ENCODE assay signal across 23 cellular contexts in the genomic region with DNA sequence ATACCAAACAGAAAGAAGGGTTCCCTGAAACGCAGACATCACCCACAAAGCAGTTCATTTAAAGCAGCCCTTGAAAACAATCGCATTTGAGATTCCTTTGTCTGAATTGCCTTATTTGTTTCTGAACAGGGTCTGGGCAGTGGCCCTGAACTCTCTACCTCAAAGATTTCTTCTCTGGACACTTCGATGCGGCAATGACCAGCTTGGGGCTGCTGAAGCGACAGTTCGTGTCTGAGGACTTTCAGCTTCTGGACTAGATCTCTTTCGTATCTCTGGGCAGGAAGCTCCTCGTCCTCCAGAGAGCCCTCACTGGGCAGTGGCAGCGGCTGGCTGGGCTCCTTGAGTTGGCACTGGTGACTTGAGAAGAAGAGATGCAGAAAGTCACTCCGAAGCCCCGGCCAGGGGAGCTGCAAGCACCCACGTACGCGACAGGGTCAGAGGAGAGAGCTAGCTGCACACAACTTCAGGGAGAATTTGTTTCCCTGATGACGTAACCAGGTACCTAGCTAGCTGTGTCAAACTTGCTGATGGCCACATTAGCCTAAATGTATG.
"Had no signal": no experiment of that assay in that cellular context is flagged by ENCODE, and none has a peak within 500 bp of the region (broad histone marks: within the 10 kb centered on the region; RNA-seq: fewer than 3 reads in every experiment).

No MANE protein-coding gene starts in this region.

- H3K27ac ChIP-seq: epithelial cell of prostate, heart left ventricle, upper lobe of right lung, VCaP had no signal

- H3K4me1 ChIP-seq: upper lobe of right lung had no signal

- H3K4me1 Mint-ChIP-seq: activated naive CD8-positive, alpha-beta T cell treated with anti-CD3 and anti-CD28 coated beads, Interleukin-2, amount 10 ng/mL, durations not matched to agents 7 days and 5 days; naive B cell; T-cell had no signal

- H3K4me3 Mint-ChIP-seq: activated naive CD8-positive, alpha-beta T cell treated with anti-CD3 and anti-CD28 coated beads, Interleukin-2, amount 10 ng/mL, durations not matched to agents 7 days and 5 days; activated T-helper 1 cell treated with anti-CD3 and anti-CD28 coated beads, Interleukin-12 subunit alpha, Interleukin-12 subunit beta, Interleukin-2, Interleukin-4 antibody, amounts not matched to agents 30 ng/mL and 10 ng/mL and 1 ng/mL, durations not matched to agents 14 hours and 24 hours and 36 hours; naive B cell; T-cell; T-helper 2 cell treated with Interferon-gamma antibody and Interleukin-4, amounts not matched to agents 5 μg/mL and 100 μg/mL, for 36 hours had no signal

- H3K9me3 Mint-ChIP-seq: activated naive CD8-positive, alpha-beta T cell treated with anti-CD3 and anti-CD28 coated beads, Interleukin-2, amount 10 ng/mL, durations not matched to agents 7 days and 5 days; activated T-helper 1 cell treated with anti-CD3 and anti-CD28 coated beads, Interleukin-12 subunit alpha, Interleukin-12 subunit beta, Interleukin-2, Interleukin-4 antibody, amounts not matched to agents 30 ng/mL and 10 ng/mL and 1 ng/mL, durations not matched to agents 14 hours and 24 hours and 36 hours; naive B cell; T-cell; T-helper 2 cell treated with Interferon-gamma antibody and Interleukin-4, amounts not matched to agents 5 μg/mL and 100 μg/mL, for 36 hours had no signal

- H3K9me3 ChIP-seq: heart left ventricle, upper lobe of right lung had no signal

- H3K27ac Mint-ChIP-seq: activated naive CD8-positive, alpha-beta T cell treated with anti-CD3 and anti-CD28 coated beads, Interleukin-2, amount 10 ng/mL, durations not matched to agents 7 days and 5 days; activated T-helper 1 cell treated with anti-CD3 and anti-CD28 coated beads, Interleukin-12 subunit alpha, Interleukin-12 subunit beta, Interleukin-2, Interleukin-4 antibody, amounts not matched to agents 30 ng/mL and 10 ng/mL and 1 ng/mL, durations not matched to agents 14 hours and 24 hours and 36 hours; naive B cell; T-helper 2 cell treated with Interferon-gamma antibody and Interleukin-4, amounts not matched to agents 5 μg/mL and 100 μg/mL, for 36 hours had no signal

- H3K4me3 ChIP-seq: coronary artery, heart left ventricle, upper lobe of right lung had no signal

- ATAC-seq: heart left ventricle, left cardiac atrium, sciatic nerve, T-cell had no signal

- H3K27me3 Mint-ChIP-seq: activated naive CD8-positive, alpha-beta T cell treated with anti-CD3 and anti-CD28 coated beads, Interleukin-2, amount 10 ng/mL, durations not matched to agents 7 days and 5 days; naive B cell; T-cell had no signal

- DNase-seq: activated CD4-positive, alpha-beta T cell treated with anti-CD3 and anti-CD28 coated beads, Interleukin-2, amount 50 U/mL, for 1 hour; activated CD4-positive, CD25-positive, alpha-beta regulatory T cell treated with anti-CD3 and anti-CD28 coated beads, Interleukin-2, amount 50 U/mL, for 72 hours; activated CD8-positive, alpha-beta memory T cell treated with anti-CD3 and anti-CD28 coated beads, Interleukin-2, amount 50 U/mL, for 48 hours; activated gamma-delta T cell treated with Interleukin-2 at 50 U/mL for 16 hours; activated naive CD8-positive, alpha-beta T cell treated with anti-CD3 and anti-CD28 coated beads, Interleukin-2, amount 10 ng/mL, durations not matched to agents 7 days and 5 days; amniotic stem cell; heart left ventricle; left cardiac atrium; mesenchymal stem cell; naive B cell; occipital lobe; posterior cingulate gyrus; small intestine; stimulated activated CD4-positive, alpha-beta T cell treated with anti-CD3 and anti-CD28 coated beads, Interleukin-15, amount 100 ng/mL, for 24 hours; stimulated activated naive CD4-positive, alpha-beta T cell; T-cell; upper lobe of right lung had no signal

- H3K27me3 ChIP-seq: heart left ventricle, upper lobe of right lung had no signal
